ENCODE assay signal across 26 cellular contexts in the genomic region with DNA sequence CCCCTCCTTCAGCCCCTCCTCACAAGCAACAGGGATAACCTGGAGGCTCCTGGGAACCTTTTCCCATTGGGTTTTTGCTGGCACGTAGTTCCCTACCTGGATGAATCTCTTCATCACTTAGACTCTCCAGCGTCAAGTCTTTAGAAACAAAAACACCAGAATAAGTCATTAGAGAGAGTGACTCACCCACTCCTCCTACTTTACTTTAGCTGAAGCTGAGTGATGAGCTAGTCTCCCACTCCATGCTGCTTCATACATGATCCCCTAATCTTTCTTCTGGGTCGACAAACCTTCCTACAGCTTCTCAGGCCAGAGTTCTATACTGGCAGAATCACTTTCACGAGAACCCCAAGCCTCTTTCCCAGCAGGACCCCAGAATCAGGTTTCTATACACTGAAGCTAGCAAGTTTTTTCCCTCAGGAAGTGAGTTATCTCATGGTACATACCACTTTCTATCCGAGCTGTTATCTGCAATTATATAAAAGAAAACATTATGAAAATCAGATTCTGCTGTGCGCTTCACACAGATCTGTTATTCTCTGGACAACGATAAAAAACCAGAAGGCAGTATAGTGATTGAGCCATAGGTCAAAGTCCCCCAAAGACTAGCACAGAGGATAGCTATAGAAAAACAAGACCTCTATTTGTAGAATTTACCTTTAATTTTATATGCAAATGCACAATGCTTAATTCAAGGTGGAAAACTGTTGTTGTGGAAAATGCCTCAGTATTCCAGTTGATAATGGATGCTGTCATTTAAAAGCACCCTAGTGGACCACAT. TPM values are rescaled to one million over a fixed set of nuclear protein-coding genes. Genes with fewer than 3 reads are reported as not detected.
"Had no signal": no experiment of that assay in that cellular context is flagged by ENCODE, and none has a peak within 500 bp of the region (broad histone marks: within the 10 kb centered on the region; RNA-seq: fewer than 3 reads in every experiment).

No MANE protein-coding gene starts in this region.

- DNase-seq: activated CD4-positive, alpha-beta T cell treated with anti-CD3 and anti-CD28 coated beads for 1 hour; activated CD4-positive, alpha-beta T cell treated with anti-CD3 and anti-CD28 coated beads, Interleukin-2, amount 50 U/mL, for 48 hours; activated gamma-delta T cell treated with Interleukin-2 at 50 U/mL for 16 hours; amygdala; body of pancreas; central memory CD4-positive, alpha-beta T cell; colonic mucosa; endodermal cell; kidney; left ventricle myocardium inferior; mammary epithelial cell; midbrain; nephron progenitor cell; posterior cingulate gyrus; retina; stimulated activated CD4-positive, alpha-beta T cell treated with anti-CD3 and anti-CD28 coated beads, Interleukin-2, amount 100 ng/mL, for 24 hours; stimulated activated naive CD8-positive, alpha-beta T cell treated with anti-CD3 and anti-CD28 coated beads, Interleukin-15, Interleukin-2, amounts not matched to agents 100 U/mL and 50 U/mL, for 24 hours; substantia nigra; T-helper 1 cell; T-helper 9 cell; trophoblast cell; WERI-Rb-1 had no signal

- H3K36me3 ChIP-seq: colonic mucosa, left ventricle myocardium inferior, WERI-Rb-1 had no signal

- H3K27me3 ChIP-seq: body of pancreas, colonic mucosa had no signal

- H3K4me3 ChIP-seq: body of pancreas, colonic mucosa, left ventricle myocardium inferior had no signal

- H3K9me3 ChIP-seq: body of pancreas, colonic mucosa, left ventricle myocardium inferior had no signal

- H3K4me1 ChIP-seq: body of pancreas, colonic mucosa, left ventricle myocardium inferior had no signal

- H3K27ac ChIP-seq: body of pancreas, colonic mucosa, left ventricle myocardium inferior, WERI-Rb-1 had no signal

- ATAC-seq: body of pancreas; stimulated activated naive CD8-positive, alpha-beta T cell treated with anti-CD3 and anti-CD28 coated beads, Interleukin-15, Interleukin-2, amounts not matched to agents 100 U/mL and 50 U/mL, for 24 hours had no signal

RNA-seq across cellular contexts. Expression of gene DRICH1, which starts 18.7 kb away (rescaled TPM):
- total RNA-seq: body of pancreas, epithelial cell of proximal tubule, fibroblast of lung, left ventricle myocardium inferior had no signal

RNA-seq across cellular contexts. Expression of gene IGLL1, which starts 33.3 kb away (rescaled TPM):
- total RNA-seq: body of pancreas, colonic mucosa, endodermal cell, epithelial cell of proximal tubule, fibroblast of lung, frontal cortex, kidney, left ventricle myocardium inferior, mammary epithelial cell, myocyte had no signal
